Comparison of ENCODE assay signal across 1 cellular context in genomic region chr2:85988914-85989270, GRCh38.
TF ChIP-seq lines count a peak whose summit lies in the region.

No MANE protein-coding gene starts in this region.

TF ChIP-seq in WTC11, 78 proteins besides CTCF, POLR2A, EP300 and RAD21 (continued from another document):
- TF ChIP-seq ERG (CRISPR knock-in tag; IDR thresholded peaks at IDR 0.05): no peak
- no peak for TF ChIP-seq PRRX2 (CRISPR knock-in tag; IDR thresholded peaks at IDR 0.05)
- no peak for TF ChIP-seq FOXP4 (CRISPR knock-in tag; IDR thresholded peaks at IDR 0.05)
- no peak for TF ChIP-seq MYBL2 (CRISPR knock-in tag; IDR thresholded peaks at IDR 0.05)
- TF ChIP-seq ATF1 (CRISPR knock-in tag; IDR thresholded peaks at IDR 0.05): no peak
- TF ChIP-seq ZNF219 (CRISPR knock-in tag; IDR thresholded peaks at IDR 0.05; ENCODE audit: borderline replicate concordance): no peak
- no peak for TF ChIP-seq SP1 (CRISPR knock-in tag; conservative IDR thresholded peaks at IDR 0.05)
- TF ChIP-seq TEAD1 (CRISPR knock-in tag; IDR thresholded peaks at IDR 0.05): no peak
- no peak for TF ChIP-seq ZNF232 (CRISPR knock-in tag; IDR thresholded peaks at IDR 0.05)
- TF ChIP-seq SOX15 (CRISPR knock-in tag; IDR thresholded peaks at IDR 0.05): no peak
- no peak for TF ChIP-seq ZNF281 (CRISPR knock-in tag; IDR thresholded peaks at IDR 0.05)
TF ChIP-seq in WTC11: peak in this region for 0.
